9 cellular contexts compared by ENCODE assay signal in the genomic region with DNA sequence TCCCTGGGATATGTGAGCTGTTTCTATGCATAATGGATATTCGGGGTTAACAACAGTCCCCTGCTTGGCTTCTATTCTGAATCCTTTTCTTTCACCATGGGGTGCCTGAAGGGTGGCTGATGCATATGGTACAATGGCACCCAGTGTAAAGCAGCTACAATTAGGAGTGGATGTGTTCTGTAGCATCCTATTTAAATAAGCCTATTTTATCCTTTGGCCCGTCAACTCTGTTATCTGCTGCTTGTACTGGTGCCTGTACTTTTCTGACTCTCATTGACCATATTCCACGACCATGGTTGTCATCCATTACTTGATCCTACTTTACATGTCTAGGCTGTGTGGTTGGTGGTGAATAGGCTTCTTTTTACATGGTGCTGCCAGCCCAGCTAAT. TPM values are rescaled to one million over a fixed set of nuclear protein-coding genes. Genes with fewer than 3 reads are reported as not detected.
A peak's percentile ranks its signal among the peaks of the same experiment; 100 is the strongest.
DNase-seq lines count a peak whose midpoint lies in the region; ATAC-seq, FAIRE-seq and TF ChIP-seq lines count a peak whose summit lies in the region.
"Had no signal": no experiment of that assay in that cellular context is flagged by ENCODE, and none has a peak within 500 bp of the region (broad histone marks: within the 10 kb centered on the region; RNA-seq: fewer than 3 reads in every experiment).

No MANE protein-coding gene starts in this region.

- CTCF ChIA-PET in K562 (lab: Yijun Ruan, JAX; ENCODE audit: low intra/inter-chr PET ratio), result interaction anchor here (0.6 kb wide), 1 partner anchor 116 kb away, joined by 3 read pairs; no protein-coding TSS in a partner anchor

- TSS peak; percentile 44 for BruUV-seq in K562 (replicated peaks; lab: Mats Ljungman, UMichigan)

- ATAC-seq in heart left ventricle (no peak), Right ventricle myocardium inferior (no peak), K562 (no peak), HG03135 (IDR thresholded peaks at IDR 0.05; ENCODE audit: unreplicated experiment) (no peak)

- no peaks in the 10 kb centered on the region for H3K27me3 ChIP-seq in heart left ventricle
- no peaks in the 10 kb centered on the region for H3K27me3 ChIP-seq in K562 (ENCODE audit: control insufficient read depth in 2 of 2, insufficient read depth in 2 of 2, low read length in 2 of 2)
- no peaks in the 10 kb centered on the region for H3K27me3 ChIP-seq in mesenchymal stem cell (ENCODE audit: control insufficient read depth in 1 of 2, insufficient read depth in 1 of 2, low read length in 2 of 2)

- no peak for FAIRE-seq in K562 (lab: Jason Lieb, UNC)

- H3K79me2 ChIP-seq in K562 (ENCODE audit: control insufficient read depth, insufficient read depth, low read length), result peaks cover 98% of the 10 kb centered on the region

- H3K4me2 ChIP-seq in K562 (ENCODE audit: insufficient read depth, low read length), result peak overlapping the region; percentile 86
- peak overlapping the region; percentile 93 for H3K4me2 ChIP-seq in mesenchymal stem cell (ENCODE audit: low read length, poor library complexity, severe bottlenecking)

- no peak overlapping the region for H2BK5ac ChIP-seq in mesenchymal stem cell (ENCODE audit: low read depth, low read length, poor library complexity, severe bottlenecking)

- H3K4ac ChIP-seq in mesenchymal stem cell (ENCODE audit: low read depth in 1 of 2, low read length in 2 of 2), result peak overlapping the region in 1 of 2 experiments; percentile 48

- DNase-seq in heart left ventricle (no peak), Right ventricle myocardium inferior (ENCODE audit: missing footprints) (no peak), K562 (ENCODE audit: extremely low read depth in 1 of 4, low spot score in 3 of 4) (no peak), mesenchymal stem cell (peak; percentile 3), NOMO-1 treated with dmso at 0.1 percent for 144 hours (lab: John Stamatoyannopoulos, UW; ENCODE audit: unreplicated experiment) (no peak), NCI-H1092 treated with DMSO at 0.1 percent for 48 hours (lab: John Stamatoyannopoulos, UW) (no peak)
- DNase-seq: cerebellar nuclear complex had no signal

- POLR2A ChIA-PET in K562 (lab: Yijun Ruan, JAX), result interaction anchor here (0.7 to 2.8 kb wide), 3 partner anchors 9 to 89 kb away, joined by 3 to 11 read pairs (median 3); no protein-coding TSS in a partner anchor

- H4K8ac ChIP-seq in mesenchymal stem cell (ENCODE audit: low read length), result no peak overlapping the region

- in situ Hi-C loops in K562 (cut with MboI), result no loop called here

- no peak overlapping the region for H2AK5ac ChIP-seq in mesenchymal stem cell (ENCODE audit: low read length, severe bottlenecking)

- peaks cover 10% of the 10 kb centered on the region for H3K79me1 ChIP-seq in mesenchymal stem cell (replicated peaks; ENCODE audit: low read length, poor library complexity, severe bottlenecking)

- H3K18ac ChIP-seq in mesenchymal stem cell (ENCODE audit: low read depth in 1 of 2, low read length in 2 of 2), result no peak overlapping the region

- H3K23ac ChIP-seq in mesenchymal stem cell (ENCODE audit: low read length in 2 of 2), result no peak overlapping the region

- H3K14ac ChIP-seq in mesenchymal stem cell (ENCODE audit: low read length in 2 of 2), result no peak overlapping the region

- H3K9me1 ChIP-seq in K562 (ENCODE audit: control insufficient read depth, insufficient read depth, low read length), result no peaks in the 10 kb centered on the region

- H3K4me1 ChIP-seq in heart left ventricle (peaks cover 0 to 54% (median 33%) of the 10 kb centered on the region in 12 donors), K562 (replicated peaks in 1 of 2; ENCODE audit: control insufficient read depth in 2 of 2, insufficient read depth in 2 of 2, low read length in 2 of 2) (peaks cover 7 to 13% of the 10 kb centered on the region in 2 experiments; a peak in 3 of 5 replicates), mesenchymal stem cell (ENCODE audit: control insufficient read depth, insufficient read depth, low read depth, low read length) (peaks cover 5% of the 10 kb centered on the region), urinary bladder (ENCODE audit: insufficient read depth) (peaks cover 3% of the 10 kb centered on the region)

- intact Hi-C loops in heart left ventricle (cut with DNase I), result loop anchor here in 4 of 10 donors (5.0 to 10.0 kb wide), 3 partner anchors 64 to 72 kb away; no protein-coding TSS in a partner anchor
- intact Hi-C loops in Right ventricle myocardium inferior (cut with DNase I), result no loop called here
- intact Hi-C loops in K562 (cut with micrococcal nuclease), result no loop called here

- WGBS in heart left ventricle, 4 donors, result 35 to 43% (median 41%) methylated on average over 3 of the region's 3 CpGs
- 8% methylated on average over 3 of the region's 3 CpGs for WGBS in K562 (ENCODE audit: insufficient coverage, low coverage, missing lambda C conversion rate)
- 50% methylated on average over 1 of the region's 3 CpGs for WGBS in mesenchymal stem cell
- WGBS in urinary bladder, result 66% methylated on average over 3 of the region's 3 CpGs

- H4K91ac ChIP-seq in mesenchymal stem cell (ENCODE audit: low read length), result no peak overlapping the region

- H3K4me3 ChIP-seq in heart left ventricle, result peak overlapping the region; percentile 53 to 94 (median 84)
- H3K4me3 ChIP-seq in K562, result peak overlapping the region; percentile 90
- peak overlapping the region; percentile 38 to 85 for H3K4me3 ChIP-seq in mesenchymal stem cell (ENCODE audit: insufficient read depth in 1 of 2, low read depth in 1 of 2, low read length in 2 of 2)
- peak overlapping the region; percentile 100 for H3K4me3 ChIP-seq in urinary bladder (ENCODE audit: low read depth, low read length)

- peaks cover 0 to 43% (median 33%) of the 10 kb centered on the region in 9 donors for H3K36me3 ChIP-seq in heart left ventricle
- H3K36me3 ChIP-seq in K562 (ENCODE audit: control insufficient read depth, insufficient read depth, low read length), result peaks cover 78% of the 10 kb centered on the region
- H3K36me3 ChIP-seq in mesenchymal stem cell (ENCODE audit: control insufficient read depth in 1 of 2, insufficient read depth in 2 of 2, low read depth in 1 of 2, low read length in 2 of 2), result peaks cover 11 to 59% of the 10 kb centered on the region in 2 experiments
- peaks cover 9% of the 10 kb centered on the region for H3K36me3 ChIP-seq in urinary bladder (ENCODE audit: insufficient read depth)

- peaks cover 0 to 68% (median 35%) of the 10 kb centered on the region in 12 donors for H3K9me3 ChIP-seq in heart left ventricle
- H3K9me3 ChIP-seq in K562 (replicated peaks; ENCODE audit: control insufficient read depth, insufficient read depth, low read depth, low read length), result peaks cover 14% of the 10 kb centered on the region
- peaks cover 22% of the 10 kb centered on the region for H3K9me3 ChIP-seq in mesenchymal stem cell (ENCODE audit: control insufficient read depth, low read length)

- no peak overlapping the region for H2BK15ac ChIP-seq in mesenchymal stem cell (ENCODE audit: low read depth, poor library complexity, severe bottlenecking)

- no peak overlapping the region for H2BK120ac ChIP-seq in mesenchymal stem cell (ENCODE audit: low read depth, low read length)

- no peak for TF ChIP-seq POLR2A in heart left ventricle (IDR thresholded peaks at IDR 0.05)
- TF ChIP-seq POLR2A in K562 (conservative IDR thresholded peaks at IDR 0.05), result no peak

- no peak for TF ChIP-seq EP300 in K562 (IDR thresholded peaks at IDR 0.05; ENCODE audit: low read length)

- H4K20me1 ChIP-seq in K562 (replicated peaks; ENCODE audit: control insufficient read depth, insufficient read depth, low read length), result peaks cover 13% of the 10 kb centered on the region; the same call in 1 of the 2 replicates

- H3K9ac ChIP-seq in K562 (ENCODE audit: insufficient read depth in 1 of 2, low read depth in 2 of 2, low read length in 2 of 2), result peak overlapping the region; percentile 85 to 95
- peak overlapping the region; percentile 93 for H3K9ac ChIP-seq in mesenchymal stem cell (ENCODE audit: low read length)

- no peak overlapping the region for H2BK12ac ChIP-seq in mesenchymal stem cell (ENCODE audit: low read length in 2 of 2)

- TF ChIP-seq CTCF in heart left ventricle (IDR thresholded peaks at IDR 0.05) (no peak), K562 (IDR thresholded peaks at IDR 0.05 in 2 of 3, conservative IDR thresholded peaks at IDR 0.05 in 1 of 3; ENCODE audit: insufficient read depth in 2 of 3, low read depth in 1 of 3, low read length in 3 of 3) (no peak)

- H2AFZ ChIP-seq in K562 (ENCODE audit: low read depth, low read length) (no peak overlapping the region), mesenchymal stem cell (ENCODE audit: low read depth, low read length) (no peak overlapping the region)

- no peak for TF ChIP-seq RAD21 in K562 (CRISPR knock-in tag; conservative IDR thresholded peaks at IDR 0.05 in 1 of 2, IDR thresholded peaks at IDR 0.05 in 1 of 2)

- H3K27ac ChIP-seq in heart left ventricle (peak overlapping the region in 8 of 12 donors; percentile 89 to 98 (median 96)), K562 (ENCODE audit: extremely low read depth, low read depth, low read length) (peak overlapping the region; percentile 92), mesenchymal stem cell (ENCODE audit: low read length, poor library complexity, severe bottlenecking) (no peak overlapping the region), urinary bladder (ENCODE audit: low read depth) (no peak overlapping the region)

RNA-seq across cellular contexts. Expression of a gene that starts 1.3 kb away (rescaled TPM):
- total RNA-seq in heart left ventricle, result 10 to 100 TPM; 32.8 to 48.9 (median 43.3) TPM
- 10 to 100 TPM; 19.5 to 26.2 TPM for polyA plus RNA-seq in heart left ventricle
- 32.3 TPM for total RNA-seq in Right ventricle myocardium inferior
- total RNA-seq in K562 (2011; cell fraction: chromatin; rRNA removed; ENCODE audit: low replicate concordance), result 56.1 and 169 TPM in 2 replicates
- total RNA-seq in K562 (2011; cell fraction: nucleolus; rRNA removed), result 35.4 and 47.6 TPM in 2 replicates
- total RNA-seq in K562 (2011; cell fraction: nucleoplasm; rRNA removed), result 93.7 and 150 TPM in 2 replicates
- 33.8 and 42.2 TPM in 2 replicates for total RNA-seq in K562 (2014; rRNA removed)
- total RNA-seq in K562 (2014; rRNA removed; fragmentation: Illumina TruSeq; extraction: Trizol), result 58.8 and 60.5 TPM in 2 replicates
- 65.0 and 71.0 TPM in 2 replicates for total RNA-seq in K562 (2015; rRNA removed; fragmentation: Illumina TruSeq; extraction: Trizol)
- 50.0 and 58.9 TPM in 2 replicates for total RNA-seq in K562 (2021)
- polyA plus RNA-seq in K562 (2011; rRNA removed), result 113 and 132 TPM in 2 replicates
- polyA plus RNA-seq in K562 (2011; cell fraction: cytosol; rRNA removed), result 47.4 and 79.6 TPM in 2 replicates
- 235 and 275 TPM in 2 replicates for polyA plus RNA-seq in K562 (2011; cell fraction: nucleus; rRNA removed)
- 44.0 and 61.6 TPM in 2 replicates for polyA plus RNA-seq in K562 (2012)
- 87.8 and 115 TPM in 2 replicates for polyA plus RNA-seq in K562 (2014; fragmentation: Illumina TruSeq; extraction: Trizol)
- polyA plus RNA-seq in K562 (2014; fragmentation: Nextera tagmentation; extraction: Ambion mirVana), result 10 to 100 TPM; 24.7 to 25.0 TPM
- polyA plus RNA-seq in K562 (2014; rRNA removed), result 59.9 and 61.8 TPM in 2 replicates
- 94.1 and 99.7 TPM in 2 replicates for polyA minus RNA-seq in K562 (2011; rRNA and poly(A)+ RNA removed)
- polyA minus RNA-seq in K562 (2011; cell fraction: cytosol; rRNA and poly(A)+ RNA removed), result 29.5 and 35.7 TPM in 2 replicates
- 57.4 and 104 TPM in 2 replicates for polyA minus RNA-seq in K562 (2011; cell fraction: nucleus; rRNA and poly(A)+ RNA removed)
- polyA plus RNA-seq in mesenchymal stem cell (2013, experiment 1 of 2), result 73.4 TPM
- polyA plus RNA-seq in mesenchymal stem cell (2013, experiment 2 of 2), result 71.8 TPM
- total RNA-seq in urinary bladder, result 120 TPM
- polyA plus RNA-seq in urinary bladder, result 48.7 TPM

RNA-seq across cellular contexts. Expression of a gene that starts 1.8 kb away (rescaled TPM):
- 10 to 100 TPM; 12.0 to 24.4 (median 18.4) TPM for total RNA-seq in heart left ventricle
- 10 to 100 TPM; 17.0 to 17.8 TPM for polyA plus RNA-seq in heart left ventricle
- total RNA-seq in Right ventricle myocardium inferior, result 17.3 TPM
- 39.3 and 72.1 TPM in 2 replicates for total RNA-seq in K562 (2011; cell fraction: chromatin; rRNA removed; ENCODE audit: low replicate concordance)
- 17.2 and 19.9 TPM in 2 replicates for total RNA-seq in K562 (2011; cell fraction: nucleolus; rRNA removed)
- 24.6 and 25.3 TPM in 2 replicates for total RNA-seq in K562 (2011; cell fraction: nucleoplasm; rRNA removed)
- total RNA-seq in K562 (2014; rRNA removed), result 17.8 and 20.0 TPM in 2 replicates
- 16.3 and 16.6 TPM in 2 replicates for total RNA-seq in K562 (2014; rRNA removed; fragmentation: Illumina TruSeq; extraction: Trizol)
- 15.8 and 16.7 TPM in 2 replicates for total RNA-seq in K562 (2015; rRNA removed; fragmentation: Illumina TruSeq; extraction: Trizol)
- 34.7 and 35.5 TPM in 2 replicates for total RNA-seq in K562 (2021)
- polyA plus RNA-seq in K562 (2011; rRNA removed), result 12.6 and 19.4 TPM in 2 replicates
- 5.1 and 10.8 TPM in 2 replicates for polyA plus RNA-seq in K562 (2011; cell fraction: cytosol; rRNA removed)
- polyA plus RNA-seq in K562 (2011; cell fraction: nucleus; rRNA removed), result 33.7 and 39.5 TPM in 2 replicates
- polyA plus RNA-seq in K562 (2012), result 25.6 and 28.0 TPM in 2 replicates
- 30.8 and 32.0 TPM in 2 replicates for polyA plus RNA-seq in K562 (2014; fragmentation: Illumina TruSeq; extraction: Trizol)
- 1 to 10 TPM; 3.3 to 3.8 TPM for polyA plus RNA-seq in K562 (2014; fragmentation: Nextera tagmentation; extraction: Ambion mirVana)
- 24.0 and 25.0 TPM in 2 replicates for polyA plus RNA-seq in K562 (2014; rRNA removed)
- 23.7 and 24.2 TPM in 2 replicates for polyA minus RNA-seq in K562 (2011; rRNA and poly(A)+ RNA removed)
- 23.6 and 25.3 TPM in 2 replicates for polyA minus RNA-seq in K562 (2011; cell fraction: cytosol; rRNA and poly(A)+ RNA removed)
- polyA minus RNA-seq in K562 (2011; cell fraction: nucleus; rRNA and poly(A)+ RNA removed), result 9.2 and 16.8 TPM in 2 replicates
- polyA plus RNA-seq in mesenchymal stem cell (2013, experiment 1 of 2), result 21.4 TPM
- 21.9 TPM for polyA plus RNA-seq in mesenchymal stem cell (2013, experiment 2 of 2)
- 18.1 TPM for total RNA-seq in urinary bladder
- polyA plus RNA-seq in urinary bladder, result 21.7 TPM

Comparison
In these comparisons a context has a peak if more than half of its experiments do, and no peak if none do; other contexts are left out.
1. H3K27ac ChIP-seq: peak in heart left ventricle (8 of 12) and K562 (single experiment); none in mesenchymal stem cell (single experiment) and urinary bladder (single experiment).
2. Peak in every context shown above with its lines, with median percentiles within 50 percentile points of each other: H3K4me3 ChIP-seq.